In the genomic region with DNA sequence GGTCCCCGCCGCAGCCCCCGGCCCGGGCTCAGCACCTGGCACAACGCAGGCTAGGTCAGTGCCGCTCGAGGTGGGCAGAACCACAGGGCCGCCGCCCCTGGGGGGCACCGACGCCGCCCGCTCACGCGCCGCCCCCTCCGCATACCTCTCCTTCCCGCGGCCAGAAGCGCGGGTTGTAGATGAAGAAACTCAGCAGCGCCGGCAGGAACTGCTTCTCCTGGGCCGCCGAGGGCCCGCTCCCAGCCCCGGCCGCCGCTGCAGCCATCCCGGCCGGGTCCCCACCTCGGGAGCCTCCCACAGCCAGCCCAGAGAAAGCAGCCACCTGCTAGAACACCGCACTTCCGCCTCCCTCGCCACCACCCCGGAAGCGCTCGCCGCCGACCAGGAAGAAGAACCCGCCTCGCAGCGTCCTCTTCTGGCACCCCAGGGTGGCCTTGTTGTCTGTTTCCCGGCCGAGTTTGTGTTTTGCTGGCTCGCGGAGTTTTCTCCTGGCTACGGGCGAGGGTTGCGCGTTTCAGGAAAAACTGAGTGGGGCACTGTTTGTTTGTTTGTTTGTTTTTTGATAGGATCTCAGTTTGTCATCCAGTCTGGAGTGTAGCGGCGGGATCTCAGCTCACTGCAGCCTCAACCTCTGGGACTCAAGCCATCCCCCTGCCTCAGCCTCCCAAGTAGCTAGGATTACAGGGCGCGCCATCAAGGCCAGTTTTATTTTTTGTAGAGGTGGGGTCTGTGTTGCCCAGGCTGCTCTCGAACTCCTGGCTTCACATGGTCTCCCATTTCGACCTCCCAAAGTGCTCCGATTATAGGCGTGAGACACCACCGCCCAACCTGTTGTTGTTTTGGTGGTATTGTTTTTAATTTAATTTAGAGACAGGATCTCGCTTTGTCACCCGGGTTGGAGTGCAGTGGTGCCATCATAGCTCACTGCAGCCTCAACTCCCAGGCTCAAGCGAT, we compare ENCODE assay signal across 9 cellular contexts. TPM values are rescaled to one million over a fixed set of nuclear protein-coding genes. Genes with fewer than 3 reads are reported as not detected.
DNase-seq lines count a peak whose midpoint lies in the region; ATAC-seq and TF ChIP-seq lines count a peak whose summit lies in the region.
"Had no signal": no experiment of that assay in that cellular context is flagged by ENCODE, and none has a peak within 500 bp of the region (broad histone marks: within the 10 kb centered on the region; RNA-seq: fewer than 3 reads in every experiment).

No MANE protein-coding gene starts in this region.

- peaks cover 11% of the 10 kb centered on the region for H3K4me1 Mint-ChIP-seq in central memory CD8-positive, alpha-beta T cell

- ATAC-seq in GM18867 (IDR thresholded peaks at IDR 0.05; ENCODE audit: unreplicated experiment) (peak; percentile 98), HG03095 (IDR thresholded peaks at IDR 0.05; ENCODE audit: unreplicated experiment) (peak; percentile 98)
- ATAC-seq in central memory CD8-positive, alpha-beta T cell (replicated peaks; ENCODE audit: extremely low read depth, poor library complexity, severe bottlenecking): peak; percentile 95

- peak overlapping the region; percentile 90 for H3K4me3 Mint-ChIP-seq in central memory CD8-positive, alpha-beta T cell

- H3K27ac Mint-ChIP-seq in central memory CD8-positive, alpha-beta T cell (ENCODE audit: low read depth): peak overlapping the region; percentile 87

- no peaks in the 10 kb centered on the region for H3K27me3 Mint-ChIP-seq in central memory CD8-positive, alpha-beta T cell

- peak overlapping the region; percentile 98 for H3K4me3 ChIP-seq in kidney epithelial cell (ENCODE audit: low read depth, low read length)

- no peaks in the 10 kb centered on the region for H3K36me3 ChIP-seq in kidney epithelial cell (ENCODE audit: control insufficient read depth, insufficient read depth, low read length)

- H3K27me3 ChIP-seq in kidney epithelial cell (ENCODE audit: control insufficient read depth, insufficient read depth, low read length): no peaks in the 10 kb centered on the region

- no peaks in the 10 kb centered on the region for H3K9me3 Mint-ChIP-seq in central memory CD8-positive, alpha-beta T cell

- TF ChIP-seq CTCF in kidney epithelial cell (IDR thresholded peaks at IDR 0.05; ENCODE audit: insufficient read depth, low read length, poor library complexity, severe bottlenecking): peak; percentile 56

- H3K36me3 Mint-ChIP-seq in central memory CD8-positive, alpha-beta T cell (ENCODE audit: insufficient read depth): peaks cover 12% of the 10 kb centered on the region

- DNase-seq in AG08396 (ENCODE audit: low spot score) (peak; percentile 89), NCI-H2196 (lab: John Stamatoyannopoulos, UW; ENCODE audit: unreplicated experiment) (peak; percentile 86), kidney epithelial cell (ENCODE audit: low read depth) (peak; percentile 26)
- DNase-seq in activated CD4-positive, CD25-positive, alpha-beta regulatory T cell treated with anti-CD3 and anti-CD28 coated beads, Interleukin-2, amount 50 U/mL, for 16 hours (ENCODE audit: low read depth, low spot score): peak; percentile 62
- DNase-seq in central memory CD8-positive, alpha-beta T cell (ENCODE audit: low spot score in 2 of 2): peak; percentile 60 to 65
- DNase-seq in stimulated activated CD4-positive, alpha-beta T cell treated with anti-CD3 and anti-CD28 coated beads, Interleukin-15, amount 100 ng/mL, for 48 hours (ENCODE audit: low read depth in 2 of 2): peak; percentile 76 to 85

RNA-seq across cellular contexts. Expression of a gene that starts 17.7 kb away (rescaled TPM):
- total RNA-seq in kidney epithelial cell: not detected in 2 replicates
- total RNA-seq: T-helper 1 cell treated with Interleukin-12 subunit alpha and Interleukin-12 subunit beta and Interleukin-4 antibody, amounts not matched to agents 30 ng/mL and 1 ng/mL, for 36 hours had no signal

Comparison
In these comparisons a context has a peak if more than half of its experiments do, and no peak if none do; other contexts are left out.
1. Peak in every context shown above with its lines: DNase-seq, ATAC-seq and H3K4me3 ChIP-seq.
2. DNase-seq: peak in every context shown above with its lines; median percentile 89 in AG08396; 86 in NCI-H2196; 80 in stimulated activated CD4-positive, alpha-beta T cell treated with anti-CD3 and anti-CD28 coated beads, Interleukin-15, amount 100 ng/mL, for 48 hours; 62 in central memory CD8-positive, alpha-beta T cell; 62 in activated CD4-positive, CD25-positive, alpha-beta regulatory T cell treated with anti-CD3 and anti-CD28 coated beads, Interleukin-2, amount 50 U/mL, for 16 hours; 26 in kidney epithelial cell.